ENCODE assay signal across 18 cellular contexts in the genomic region with DNA sequence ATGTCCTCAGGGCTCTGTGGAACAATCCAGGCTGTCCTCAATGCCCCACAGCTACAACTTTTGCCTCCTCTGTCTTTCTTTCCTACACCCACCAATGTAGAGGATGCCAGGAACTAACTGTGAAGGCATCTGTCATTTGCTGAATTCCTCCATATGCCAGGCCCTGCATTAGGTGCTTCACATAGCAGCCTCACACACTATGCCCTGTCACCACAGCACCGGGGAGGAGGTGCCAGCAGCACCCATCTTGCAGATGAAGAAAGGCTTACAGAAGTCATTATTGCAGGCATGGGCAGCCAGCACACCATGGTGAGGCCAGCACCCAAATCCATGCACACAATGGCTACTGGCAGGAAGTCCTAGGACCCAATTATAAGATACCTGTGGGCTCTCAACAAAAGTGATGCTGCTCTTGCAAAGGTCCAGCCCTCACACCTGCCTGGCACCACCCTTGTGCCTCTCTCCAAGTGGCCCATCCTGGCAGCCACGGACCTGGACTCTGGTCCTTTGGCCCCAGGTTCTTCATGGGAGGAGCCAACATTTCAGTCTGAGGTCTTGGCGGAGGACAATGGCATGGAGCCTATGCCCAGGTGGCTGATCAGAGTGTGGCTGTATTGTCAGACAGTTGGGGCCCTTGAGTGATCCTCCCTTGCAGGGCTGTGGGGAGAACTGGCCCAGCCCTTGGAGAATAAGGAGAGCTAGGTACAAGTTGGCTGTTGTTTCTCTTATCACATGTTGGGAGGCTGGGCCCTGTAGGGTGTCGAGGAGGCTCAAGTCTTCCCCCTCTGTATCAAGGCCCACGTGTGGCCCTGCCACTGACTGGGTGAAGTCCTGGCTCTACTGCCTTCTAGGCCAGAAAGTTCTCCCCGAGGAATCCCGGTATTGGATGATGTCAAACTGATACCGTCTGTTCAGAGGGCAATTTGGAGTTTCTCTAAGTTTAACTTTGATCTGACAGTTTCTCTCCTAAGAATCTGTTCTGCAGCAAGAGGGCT. TPM values are rescaled to one million over a fixed set of nuclear protein-coding genes. Genes with fewer than 3 reads are reported as not detected.
"Had no signal": no experiment of that assay in that cellular context is flagged by ENCODE, and none has a peak within 500 bp of the region (broad histone marks: within the 10 kb centered on the region; RNA-seq: fewer than 3 reads in every experiment).

No MANE protein-coding gene starts in this region.

- H3K9me3 Mint-ChIP-seq: activated CD4-positive, alpha-beta T cell treated with anti-CD3 and anti-CD28 coated beads, Interleukin-2, amount 10 ng/mL, durations not matched to agents 24 days and 14 days; activated T-helper 2 cell treated with anti-CD3 and anti-CD28 coated beads, Interferon-gamma antibody, Interleukin-2, Interleukin-4, amounts not matched to agents 10 μg/mL and 5 μg/mL and 100 μg/mL, durations not matched to agents 14 hours and 24 hours and 36 hours; immature natural killer cell; neural crest cell; stimulated activated memory B cell treated with anti-CD40 and anti-IgM and Interleukin-4, amounts not matched to agents 10 μg/mL and 1 μg/mL and 100 μg/mL, for 72 hours had no signal

- H3K27ac Mint-ChIP-seq: activated CD4-positive, alpha-beta T cell treated with anti-CD3 and anti-CD28 coated beads, Interleukin-2, amount 10 ng/mL, durations not matched to agents 24 days and 14 days; activated naive CD8-positive, alpha-beta T cell; activated T-helper 2 cell treated with anti-CD3 and anti-CD28 coated beads, Interferon-gamma antibody, Interleukin-2, Interleukin-4, amounts not matched to agents 10 μg/mL and 5 μg/mL and 100 μg/mL, durations not matched to agents 14 hours and 24 hours and 36 hours; immature natural killer cell; stimulated activated memory B cell treated with anti-CD40 and anti-IgM and Interleukin-4, amounts not matched to agents 10 μg/mL and 1 μg/mL and 100 μg/mL, for 72 hours had no signal

- H3K27me3 ChIP-seq: brain microvascular endothelial cell, esophagus squamous epithelium, right atrium auricular region, SJSA1, spleen, tibial nerve had no signal

- H3K36me3 ChIP-seq: brain microvascular endothelial cell, esophagus squamous epithelium, right atrium auricular region, SJSA1, spleen, tibial nerve had no signal

- H3K27me3 Mint-ChIP-seq: activated CD4-positive, alpha-beta T cell treated with anti-CD3 and anti-CD28 coated beads, Interleukin-2, amount 10 ng/mL, durations not matched to agents 24 days and 14 days; activated naive CD8-positive, alpha-beta T cell; stimulated activated memory B cell treated with anti-CD40 and anti-IgM and Interleukin-4, amounts not matched to agents 10 μg/mL and 1 μg/mL and 100 μg/mL, for 72 hours had no signal

- DNase-seq: activated CD4-positive, alpha-beta T cell treated with anti-CD3 and anti-CD28 coated beads, Interleukin-2, amount 10 ng/mL, durations not matched to agents 24 days and 14 days; activated T-cell treated with anti-CD3 and anti-CD28 coated beads for 4 hours; brain microvascular endothelial cell; esophagus squamous epithelium; foreskin fibroblast; glutamatergic neuron; immature natural killer cell; spleen; stimulated activated CD4-positive, alpha-beta T cell treated with anti-CD3 and anti-CD28 coated beads, Interleukin-1b, Interleukin-23, amount 100 ng/mL, for 48 hours; T-helper 9 cell had no signal

- H3K9me3 ChIP-seq: esophagus squamous epithelium, right atrium auricular region, SJSA1, spleen, tibial nerve had no signal

- H3K4me3 ChIP-seq: esophagus squamous epithelium, right atrium auricular region, SJSA1, spleen, tibial nerve had no signal

- H3K4me1 Mint-ChIP-seq: activated CD4-positive, alpha-beta T cell treated with anti-CD3 and anti-CD28 coated beads, Interleukin-2, amount 10 ng/mL, durations not matched to agents 24 days and 14 days; immature natural killer cell; neural crest cell had no signal

- H3K27ac ChIP-seq: brain microvascular endothelial cell, esophagus squamous epithelium, right atrium auricular region, SJSA1, spleen, tibial nerve had no signal

- ATAC-seq: stimulated activated memory B cell treated with anti-CD40 and anti-IgM and Interleukin-4, amounts not matched to agents 10 μg/mL and 1 μg/mL and 100 μg/mL, for 72 hours had no signal

- H3K36me3 Mint-ChIP-seq: activated naive CD8-positive, alpha-beta T cell; immature natural killer cell; stimulated activated memory B cell treated with anti-CD40 and anti-IgM and Interleukin-4, amounts not matched to agents 10 μg/mL and 1 μg/mL and 100 μg/mL, for 72 hours had no signal

- H3K4me1 ChIP-seq: SJSA1, tibial nerve had no signal

- H3K4me3 Mint-ChIP-seq: activated CD4-positive, alpha-beta T cell treated with anti-CD3 and anti-CD28 coated beads, Interleukin-2, amount 10 ng/mL, durations not matched to agents 24 days and 14 days; activated naive CD8-positive, alpha-beta T cell; immature natural killer cell; neural crest cell; stimulated activated memory B cell treated with anti-CD40 and anti-IgM and Interleukin-4, amounts not matched to agents 10 μg/mL and 1 μg/mL and 100 μg/mL, for 72 hours had no signal

RNA-seq across cellular contexts. Expression of gene MYL7, which starts 14.4 kb away (rescaled TPM):
- total RNA-seq: activated CD4-positive, alpha-beta T cell treated with anti-CD3 and anti-CD28 coated beads, Interleukin-2, amount 10 ng/mL, durations not matched to agents 24 days and 14 days; activated T-helper 2 cell treated with anti-CD3 and anti-CD28 coated beads, Interferon-gamma antibody, Interleukin-2, Interleukin-4, amounts not matched to agents 10 μg/mL and 5 μg/mL and 100 μg/mL, durations not matched to agents 14 hours and 24 hours and 36 hours; esophagus squamous epithelium; neural crest cell; SJSA1; subcutaneous adipose tissue; tibial nerve had no signal
- polyA plus RNA-seq: immature natural killer cell had no signal

RNA-seq across cellular contexts. Expression of gene GCK, which starts 33.8 kb away (rescaled TPM):
- polyA plus RNA-seq: immature natural killer cell had no signal

RNA-seq across cellular contexts. Expression of gene AEBP1, which starts 51.3 kb away (rescaled TPM):
- total RNA-seq: SJSA1 had no signal
